Comparison of ENCODE assay signal across 20 cellular contexts in the genomic region with DNA sequence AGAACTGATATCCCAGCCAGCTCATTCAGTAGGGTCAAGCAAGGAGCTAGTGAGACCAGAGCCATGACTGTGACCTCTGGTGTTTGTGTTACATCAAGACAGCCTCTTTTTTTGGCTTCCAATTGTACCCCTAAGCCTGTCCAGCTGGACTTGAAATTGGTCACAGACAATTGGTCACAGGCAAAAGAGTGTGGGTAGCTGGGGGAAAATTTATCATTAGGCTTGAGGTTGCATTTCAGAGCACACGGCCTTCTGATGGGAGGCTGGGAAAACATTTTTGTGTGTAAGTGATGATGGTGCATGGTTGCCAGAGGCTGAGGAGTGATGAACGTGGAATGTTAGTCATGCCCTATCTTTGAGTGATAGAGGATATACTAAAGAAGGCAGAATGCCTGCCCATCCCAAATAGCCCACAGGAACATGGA.
A peak's percentile ranks its signal among the peaks of the same experiment; 100 is the strongest.
DNase-seq lines count a peak whose midpoint lies in the region; ATAC-seq and TF ChIP-seq lines count a peak whose summit lies in the region.
"Had no signal": no experiment of that assay in that cellular context is flagged by ENCODE, and none has a peak within 500 bp of the region (broad histone marks: within the 10 kb centered on the region; RNA-seq: fewer than 3 reads in every experiment).

No MANE protein-coding gene starts in this region.

- TF ChIP-seq CTCF in gastroesophageal sphincter (IDR thresholded peaks at IDR 0.05) (no peak), nephron (IDR thresholded peaks at IDR 0.05; ENCODE audit: unreplicated experiment in 3 of 3) (no peak), vagina (IDR thresholded peaks at IDR 0.05) (no peak)

- H3K9me3 ChIP-seq in gastroesophageal sphincter: no peaks in the 10 kb centered on the region
- no peaks in the 10 kb centered on the region for H3K9me3 ChIP-seq in vagina
- H3K9me3 ChIP-seq: BE2C, neutrophil, stomach, tibial nerve had no signal

- peak overlapping the region; percentile 13 to 92 (median 81) for H3K27ac Mint-ChIP-seq in nephron
- H3K27ac Mint-ChIP-seq: activated CD4-positive, alpha-beta T cell treated with anti-CD3 and anti-CD28 coated beads, Interleukin-2, amount 10 ng/mL, durations not matched to agents 7 days and 5 days; activated naive CD8-positive, alpha-beta T cell had no signal

- H3K4me1 ChIP-seq in gastroesophageal sphincter: peaks cover 0 to 8% (median 0%) of the 10 kb centered on the region in 3 donors
- H3K4me1 ChIP-seq in vagina: peaks cover 11% of the 10 kb centered on the region
- H3K4me1 ChIP-seq: BE2C had no signal

- H3K27me3 ChIP-seq in gastroesophageal sphincter (no peaks in the 10 kb centered on the region), vagina (no peaks in the 10 kb centered on the region)
- H3K27me3 ChIP-seq: BE2C, neutrophil, stomach, tibial nerve had no signal

- no peak for DNase-seq in Right ventricle myocardium inferior (ENCODE audit: missing footprints)
- DNase-seq in cardiac septum (ENCODE audit: low spot score): no peak
- DNase-seq in vagina (ENCODE audit: extremely low spot score in 2 of 2): no peak
- DNase-seq in globus pallidus (ENCODE audit: low spot score): no peak
- no peak for DNase-seq in activated gamma-delta T cell (lab: John Stamatoyannopoulos, UW)
- DNase-seq: 8988T; activated CD4-positive, alpha-beta T cell treated with anti-CD3 and anti-CD28 coated beads, Interleukin-2, amount 10 ng/mL, durations not matched to agents 7 days and 5 days; BE2C; DMS79 treated with DMSO at 0.1 percent for 48 hours; MV-4-11; NCI-H1694; NCI-H82; PC-3; stomach had no signal

- peak; percentile 72 for ATAC-seq in Right ventricle myocardium inferior
- ATAC-seq in gastroesophageal sphincter: peak; percentile 60
- no peak for ATAC-seq in SK-N-SH treated with all-trans-retinoic acid at 6 μM for 48 hours
- ATAC-seq: PC-3 had no signal

- no peaks in the 10 kb centered on the region for H3K36me3 Mint-ChIP-seq in nephron (ENCODE audit: low read depth)
- H3K36me3 Mint-ChIP-seq: activated naive CD8-positive, alpha-beta T cell had no signal

- no peaks in the 10 kb centered on the region for H3K27me3 Mint-ChIP-seq in nephron (ENCODE audit: low read depth)

- H3K4me3 Mint-ChIP-seq in nephron: peak overlapping the region in 1 of 3 experiments; percentile 25
- H3K4me3 Mint-ChIP-seq: activated CD4-positive, alpha-beta T cell treated with anti-CD3 and anti-CD28 coated beads, Interleukin-2, amount 10 ng/mL, durations not matched to agents 7 days and 5 days; activated naive CD8-positive, alpha-beta T cell had no signal

- no peaks in the 10 kb centered on the region for H3K9me3 Mint-ChIP-seq in nephron
- H3K9me3 Mint-ChIP-seq: activated CD4-positive, alpha-beta T cell treated with anti-CD3 and anti-CD28 coated beads, Interleukin-2, amount 10 ng/mL, durations not matched to agents 7 days and 5 days had no signal

- WGBS in gastroesophageal sphincter (ENCODE audit: low coverage in 1 of 2), 2 donors: 66 to 84% methylated on average over 2 of the region's 2 CpGs

- no peak overlapping the region for H3K4me3 ChIP-seq in gastroesophageal sphincter
- H3K4me3 ChIP-seq in vagina: no peak overlapping the region
- H3K4me3 ChIP-seq: stomach, tibial nerve had no signal

- TF ChIP-seq POLR2A in gastroesophageal sphincter (IDR thresholded peaks at IDR 0.05) (no peak), vagina (IDR thresholded peaks at IDR 0.05) (no peak)

- H3K27ac ChIP-seq in gastroesophageal sphincter: no peak overlapping the region
- peak overlapping the region; percentile 44 for H3K27ac ChIP-seq in vagina
- H3K27ac ChIP-seq: neutrophil, stomach had no signal

- intact Hi-C loops in Right ventricle myocardium inferior (cut with DNase I): no loop called here
- intact Hi-C loops in cardiac septum (cut with DNase I): no loop called here
- intact Hi-C loops in vagina (cut with DNase I): no loop called here

- TF ChIP-seq EP300 in gastroesophageal sphincter (IDR thresholded peaks at IDR 0.05): no peak

- peaks cover 73% of the 10 kb centered on the region for H3K4me1 Mint-ChIP-seq in nephron
- H3K4me1 Mint-ChIP-seq: activated CD4-positive, alpha-beta T cell treated with anti-CD3 and anti-CD28 coated beads, Interleukin-2, amount 10 ng/mL, durations not matched to agents 7 days and 5 days had no signal

- no peaks in the 10 kb centered on the region for H3K36me3 ChIP-seq in gastroesophageal sphincter
- no peaks in the 10 kb centered on the region for H3K36me3 ChIP-seq in vagina
- H3K36me3 ChIP-seq: BE2C, neutrophil, stomach, tibial nerve had no signal

TF ChIP-seq in SK-N-SH treated with all-trans-retinoic acid at 6 μM for 48 hours, 23 proteins besides CTCF, POLR2A, EP300 and RAD21:
- TF ChIP-seq ISL1 (CRISPR knock-in tag; IDR thresholded peaks at IDR 0.05) (no peak), RARB (CRISPR knock-in tag; IDR thresholded peaks at IDR 0.05) (no peak), ESRRG (CRISPR knock-in tag; IDR thresholded peaks at IDR 0.05) (no peak), ZNF8 (CRISPR knock-in tag; IDR thresholded peaks at IDR 0.05) (no peak), ZC3H10 (CRISPR knock-in tag; IDR thresholded peaks at IDR 0.05) (no peak), CSDC2 (CRISPR knock-in tag; IDR thresholded peaks at IDR 0.05) (no peak), ZNF565 (CRISPR knock-in tag; conservative IDR thresholded peaks at IDR 0.05; ENCODE audit: low read depth) (no peak), TOX (CRISPR knock-in tag; IDR thresholded peaks at IDR 0.05; ENCODE audit: borderline replicate concordance) (no peak), OSR1 (CRISPR knock-in tag; IDR thresholded peaks at IDR 0.05) (no peak), GLIS3 (CRISPR knock-in tag; IDR thresholded peaks at IDR 0.05) (no peak), SNAI2 (CRISPR knock-in tag; IDR thresholded peaks at IDR 0.05) (no peak), TSHZ2 (CRISPR knock-in tag; IDR thresholded peaks at IDR 0.05) (no peak), POU6F1 (CRISPR knock-in tag; IDR thresholded peaks at IDR 0.05; ENCODE audit: borderline replicate concordance, low read depth) (no peak), ZFP3 (CRISPR knock-in tag; IDR thresholded peaks at IDR 0.05) (no peak), BACH2 (CRISPR knock-in tag; IDR thresholded peaks at IDR 0.05; ENCODE audit: borderline replicate concordance) (no peak), TCF4 (CRISPR knock-in tag; IDR thresholded peaks at IDR 0.05; ENCODE audit: borderline replicate concordance) (no peak), ZNF70 (CRISPR knock-in tag; IDR thresholded peaks at IDR 0.05) (no peak), ARNTL (CRISPR knock-in tag; IDR thresholded peaks at IDR 0.05; ENCODE audit: borderline replicate concordance, low read depth) (no peak), ZFP30 (CRISPR knock-in tag; IDR thresholded peaks at IDR 0.05) (no peak)
- TF ChIP-seq, protein P1, sequence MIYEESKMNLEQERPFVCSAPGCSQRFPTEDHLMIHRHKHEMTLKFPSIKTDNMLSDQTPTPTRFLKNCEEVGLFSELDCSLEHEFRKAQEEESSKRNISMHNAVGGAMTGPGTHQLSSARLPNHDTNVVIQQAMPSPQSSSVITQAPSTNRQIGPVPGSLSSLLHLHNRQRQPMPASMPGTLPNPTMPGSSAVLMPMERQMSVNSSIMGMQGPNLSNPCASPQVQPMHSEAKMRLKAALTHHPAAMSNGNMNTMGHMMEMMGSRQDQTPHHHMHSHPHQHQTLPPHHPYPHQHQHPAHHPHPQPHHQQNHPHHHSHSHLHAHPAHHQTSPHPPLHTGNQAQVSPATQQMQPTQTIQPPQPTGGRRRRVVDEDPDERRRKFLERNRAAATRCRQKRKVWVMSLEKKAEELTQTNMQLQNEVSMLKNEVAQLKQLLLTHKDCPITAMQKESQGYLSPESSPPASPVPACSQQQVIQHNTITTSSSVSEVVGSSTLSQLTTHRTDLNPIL (CRISPR knock-in tag; IDR thresholded peaks at IDR 0.05; ENCODE audit: low read depth): no peak
